8 cellular contexts compared by ENCODE assay signal in the genomic region with DNA sequence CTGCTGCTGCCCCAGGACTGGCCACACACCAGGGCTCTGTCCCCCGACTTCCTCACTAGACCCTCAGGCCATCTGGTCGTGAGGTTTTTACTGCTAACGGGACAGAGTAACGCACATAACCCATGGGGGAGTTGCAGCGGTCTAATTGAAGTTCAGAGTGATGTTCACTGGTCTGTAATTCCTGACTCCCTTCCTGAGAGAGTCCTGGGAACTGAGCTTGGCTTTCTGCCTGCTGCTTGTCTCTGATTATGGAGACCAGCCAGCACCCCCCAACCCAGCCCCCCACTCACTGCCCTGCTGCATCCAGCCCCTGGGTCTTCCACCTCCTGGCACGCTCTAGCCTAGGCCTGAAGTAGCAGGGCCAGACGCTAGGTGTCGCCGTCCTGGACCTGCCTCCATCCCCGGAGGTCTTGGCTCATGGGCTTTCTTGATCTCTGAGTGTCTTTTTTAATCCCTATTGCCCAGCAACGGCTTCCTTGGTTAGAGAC.
DNase-seq lines count a peak whose midpoint lies in the region; ATAC-seq and TF ChIP-seq lines count a peak whose summit lies in the region.

No MANE protein-coding gene starts in this region.

- H3K36me3 Mint-ChIP-seq in naive B cell, result no peaks in the 10 kb centered on the region

- peak; percentile 58 for ATAC-seq in GM19328 (IDR thresholded peaks at IDR 0.05; ENCODE audit: unreplicated experiment)
- peak; percentile 33 to 38 for ATAC-seq in naive B cell (ENCODE audit: low read depth in 2 of 2)

- no peak overlapping the region for H3K4me3 ChIP-seq in choroid plexus epithelial cell (ENCODE audit: low read depth, low read length)

- H3K4me3 Mint-ChIP-seq in naive B cell, result peak overlapping the region; percentile 70 to 94 (median 89)

- no peaks in the 10 kb centered on the region for H3K27me3 Mint-ChIP-seq in naive B cell

- peaks cover 83 to 100% (median 88%) of the 10 kb centered on the region in 3 donors for H3K4me1 Mint-ChIP-seq in naive B cell

- TF ChIP-seq CTCF in choroid plexus epithelial cell (conservative IDR thresholded peaks at IDR 0.05; ENCODE audit: low read depth, low read length), result peak; percentile 82

- peak overlapping the region; percentile 97 to 100 (median 100) for H3K27ac Mint-ChIP-seq in naive B cell

- DNase-seq in AG08395 (ENCODE audit: low spot score), result peak; percentile 17
- peak; percentile 98 for DNase-seq in NCI-H82 (lab: John Stamatoyannopoulos, UW)
- DNase-seq in choroid plexus epithelial cell (ENCODE audit: low read depth), result peak; percentile 57
- DNase-seq in naive B cell, result peak; percentile 66
- no peak for DNase-seq in SW480 (ENCODE audit: low spot score)
- DNase-seq in NCI-H128 (lab: John Stamatoyannopoulos, UW; ENCODE audit: unreplicated experiment), result no peak
- no peak for DNase-seq in effector CD8-positive, alpha-beta T cell (lab: John Stamatoyannopoulos, UW)

- H3K9me3 Mint-ChIP-seq in naive B cell, result peaks cover 0 to under 1% (median 0%) of the 10 kb centered on the region in 7 donors

Comparison
In these comparisons a context has a peak if more than half of its experiments do, and no peak if none do; other contexts are left out.
1. DNase-seq: peak in AG08395 (single experiment), NCI-H82 (single experiment), choroid plexus epithelial cell (single experiment) and naive B cell (single experiment); none in SW480 (single experiment), NCI-H128 (single experiment) and effector CD8-positive, alpha-beta T cell (single experiment).